In genomic region chr10:7738536-7739407, GRCh38 we compare ENCODE assay signal across 1 cellular context.
TF ChIP-seq lines count a peak whose summit lies in the region.

No MANE protein-coding gene starts in this region.

TF ChIP-seq in GM23338, 12 proteins besides CTCF, POLR2A, EP300 and RAD21 (continued from another document):
- TF ChIP-seq REST (IDR thresholded peaks at IDR 0.05; ENCODE audit: unreplicated experiment), result no peak
